ENCODE assay signal across 24 cellular contexts in genomic region chr21:42121792-42122191, GRCh38. TPM values are rescaled to one million over a fixed set of nuclear protein-coding genes. Genes with fewer than 3 reads are reported as not detected.
DNase-seq lines count a peak whose midpoint lies in the region; ATAC-seq, FAIRE-seq and TF ChIP-seq lines count a peak whose summit lies in the region.
"Had no signal": no experiment of that assay in that cellular context is flagged by ENCODE, and none has a peak within 500 bp of the region (broad histone marks: within the 10 kb centered on the region; RNA-seq: fewer than 3 reads in every experiment).

No MANE protein-coding gene starts in this region.

- H2BK120ac ChIP-seq in neuronal stem cell (ENCODE audit: low read depth, low read length): no peak overlapping the region
- no peak overlapping the region for H2BK120ac ChIP-seq in mesendoderm (ENCODE audit: low read depth, low read length)

- in situ Hi-C loops in K562 (cut with MboI): no loop called here

- no peak for TF ChIP-seq RAD21 in K562 (CRISPR knock-in tag; conservative IDR thresholded peaks at IDR 0.05 in 1 of 2, IDR thresholded peaks at IDR 0.05 in 1 of 2)

- no peak overlapping the region for H3K27ac ChIP-seq in K562 (ENCODE audit: extremely low read depth, low read depth, low read length)
- no peak overlapping the region for H3K27ac ChIP-seq in neuronal stem cell (replicated peaks; ENCODE audit: low read length)
- no peak overlapping the region for H3K27ac ChIP-seq in mesendoderm (ENCODE audit: low read depth, low read length)
- H3K27ac ChIP-seq: cardiac muscle cell, dorsolateral prefrontal cortex, gastroesophageal sphincter, psoas muscle, skin epidermis had no signal

- no peak overlapping the region for H2AK5ac ChIP-seq in neuronal stem cell (ENCODE audit: low read depth, low read length)
- no peak overlapping the region for H2AK5ac ChIP-seq in mesendoderm (ENCODE audit: low read length)

- H2BK12ac ChIP-seq in neuronal stem cell (ENCODE audit: low read length): no peak overlapping the region

- no TSS peak for BruUV-seq in K562 (replicated peaks; lab: Mats Ljungman, UMichigan)

- no peak overlapping the region for H4K91ac ChIP-seq in neuronal stem cell (ENCODE audit: low read depth, low read length, poor library complexity)

- H4K8ac ChIP-seq in neuronal stem cell (ENCODE audit: low read depth, low read length): no peak overlapping the region
- H4K8ac ChIP-seq in mesendoderm (ENCODE audit: low read depth, low read length): no peak overlapping the region

- H4K20me1 ChIP-seq in K562 (replicated peaks; ENCODE audit: control insufficient read depth, insufficient read depth, low read length): peaks cover 18% of the 10 kb centered on the region

- ATAC-seq in K562 (no peak), GM18870 (IDR thresholded peaks at IDR 0.05; ENCODE audit: unreplicated experiment) (no peak), GM21381 (IDR thresholded peaks at IDR 0.05; ENCODE audit: unreplicated experiment) (no peak)
- ATAC-seq: gastroesophageal sphincter, psoas muscle had no signal

- no peak for TF ChIP-seq CTCF in K562 (IDR thresholded peaks at IDR 0.05 in 2 of 3, conservative IDR thresholded peaks at IDR 0.05 in 1 of 3; ENCODE audit: insufficient read depth in 2 of 3, low read depth in 1 of 3, low read length in 3 of 3)
- no peak for TF ChIP-seq CTCF in foreskin fibroblast (IDR thresholded peaks at IDR 0.05; ENCODE audit: low read depth, low read length)

- H2AFZ ChIP-seq in K562 (ENCODE audit: low read depth, low read length) (no peak overlapping the region), neuronal stem cell (ENCODE audit: low read length) (no peak overlapping the region)

- H3K4me1 ChIP-seq in K562 (replicated peaks in 1 of 2; ENCODE audit: control insufficient read depth in 2 of 2, insufficient read depth in 2 of 2, low read length in 2 of 2) (peaks cover 0 to 12% of the 10 kb centered on the region in 2 experiments; a peak in 2 of 5 replicates), neuronal stem cell (ENCODE audit: control insufficient read depth in 2 of 2, insufficient read depth in 1 of 2, low read depth in 1 of 2, low read length in 2 of 2) (peaks cover 3% of the 10 kb centered on the region in 2 donors), mesendoderm (ENCODE audit: control insufficient read depth, low read depth, low read length) (no peaks in the 10 kb centered on the region)
- H3K4me1 ChIP-seq: psoas muscle had no signal

- no peak for TF ChIP-seq POLR2A in K562 (conservative IDR thresholded peaks at IDR 0.05)

- no peak overlapping the region for H3K4ac ChIP-seq in neuronal stem cell (ENCODE audit: low read length)
- H3K4ac ChIP-seq in mesendoderm (ENCODE audit: low read depth, low read length): no peak overlapping the region

- H3K23ac ChIP-seq in neuronal stem cell (ENCODE audit: low read depth, low read length, poor library complexity) (peak overlapping the region; percentile 5), mesendoderm (ENCODE audit: low read length) (no peak overlapping the region)

- intact Hi-C loops in K562 (cut with micrococcal nuclease): no loop called here

- POLR2A ChIA-PET in K562 (lab: Yijun Ruan, JAX): interaction anchor here (0.5 kb wide), 1 partner anchor 233 kb away, joined by 3 read pairs; no protein-coding TSS in a partner anchor

- no peak for FAIRE-seq in K562 (lab: Jason Lieb, UNC)

- H3K56ac ChIP-seq in mesendoderm (ENCODE audit: low read length): no peak overlapping the region

- H3K9me1 ChIP-seq in K562 (ENCODE audit: control insufficient read depth, insufficient read depth, low read length): no peaks in the 10 kb centered on the region

- H3K4me3 ChIP-seq in K562: no peak overlapping the region
- no peak overlapping the region for H3K4me3 ChIP-seq in neuronal stem cell (ENCODE audit: low read length in 2 of 2)
- H3K4me3 ChIP-seq in mesendoderm (ENCODE audit: low read length): no peak overlapping the region
- no peak overlapping the region for H3K4me3 ChIP-seq in foreskin fibroblast (ENCODE audit: low read depth in 1 of 2, low read length in 2 of 2)
- H3K4me3 ChIP-seq: cardiac muscle cell, dorsolateral prefrontal cortex, gastroesophageal sphincter, psoas muscle, skin epidermis had no signal

- H3K18ac ChIP-seq in neuronal stem cell (ENCODE audit: low read length) (no peak overlapping the region), mesendoderm (ENCODE audit: low read length) (no peak overlapping the region)

- no peak overlapping the region for H3K4me2 ChIP-seq in K562 (ENCODE audit: insufficient read depth, low read length)
- H3K4me2 ChIP-seq in neuronal stem cell (ENCODE audit: insufficient read depth, low read length, poor library complexity, severe bottlenecking): no peak overlapping the region
- no peak overlapping the region for H3K4me2 ChIP-seq in mesendoderm (ENCODE audit: low read length)

- CTCF ChIA-PET in K562 (lab: Yijun Ruan, JAX; ENCODE audit: low intra/inter-chr PET ratio): no interaction called here

- H3K27me3 ChIP-seq in K562 (ENCODE audit: control insufficient read depth in 2 of 2, insufficient read depth in 2 of 2, low read length in 2 of 2) (peaks cover 37 to 84% of the 10 kb centered on the region in 2 experiments; a peak in 4 of 5 replicates), neuronal stem cell (ENCODE audit: control insufficient read depth in 3 of 3, insufficient read depth in 3 of 3, low read depth in 1 of 3, low read length in 3 of 3) (peaks cover 0 to 19% (median 0%) of the 10 kb centered on the region in 3 experiments), mesendoderm (ENCODE audit: insufficient read depth, low read length, poor library complexity) (no peaks in the 10 kb centered on the region)

- no peak overlapping the region for H4K5ac ChIP-seq in mesendoderm (ENCODE audit: low read length)

- H3K9ac ChIP-seq in K562 (ENCODE audit: insufficient read depth in 1 of 2, low read depth in 2 of 2, low read length in 2 of 2) (no peak overlapping the region), neuronal stem cell (ENCODE audit: low read depth, low read length, poor library complexity) (no peak overlapping the region), mesendoderm (ENCODE audit: low read length) (no peak overlapping the region)

- H2BK15ac ChIP-seq in neuronal stem cell (ENCODE audit: low read length): no peak overlapping the region
- H2BK15ac ChIP-seq in mesendoderm (replicated peaks; ENCODE audit: low read depth): no peak overlapping the region

- H2BK5ac ChIP-seq in neuronal stem cell (ENCODE audit: low read length) (no peak overlapping the region), mesendoderm (ENCODE audit: low read length) (no peak overlapping the region)

- DNase-seq in COR-L47 (lab: John Stamatoyannopoulos, UW) (peak; percentile 58), NCI-H1694 treated with DMSO at 0.1 percent for 48 hours (lab: John Stamatoyannopoulos, UW) (peak; percentile 60), K562 (ENCODE audit: extremely low read depth in 1 of 4, low spot score in 3 of 4) (no peak), neuronal stem cell (ENCODE audit: low spot score) (no peak), mesendoderm (no peak), foreskin fibroblast (no peak)
- DNase-seq: activated CD4-positive, alpha-beta T cell treated with anti-CD3 and anti-CD28 coated beads, Interleukin-2, amount 10 ng/mL, durations not matched to agents 24 days and 14 days; activated CD8-positive, alpha-beta memory T cell treated with anti-CD3 and anti-CD28 coated beads, Interleukin-2, amount 50 U/mL, for 48 hours; activated effector memory CD4-positive, alpha-beta T cell treated with anti-CD3 and anti-CD28 coated beads, Interleukin-2, amount 50 U/mL, for 16 hours; dorsolateral prefrontal cortex; erythroblast; Kasumi-1; NCI-H1417 treated with DMSO at 0.1 percent for 48 hours; NK-92 treated with Interleukin-12 subunit alpha and Interleukin-12 subunit beta, amount 100 ng/mL, for 24 hours; stimulated activated CD4-positive, alpha-beta T cell treated with anti-CD3 and anti-CD28 coated beads, Interleukin-4, amount 100 ng/mL, for 1 hour had no signal

- H3K14ac ChIP-seq in neuronal stem cell (ENCODE audit: low read length): no peak overlapping the region

- no peaks in the 10 kb centered on the region for H3K36me3 ChIP-seq in K562 (ENCODE audit: control insufficient read depth, insufficient read depth, low read length)
- no peaks in the 10 kb centered on the region for H3K36me3 ChIP-seq in neuronal stem cell (replicated peaks in 1 of 2; ENCODE audit: control insufficient read depth in 2 of 2, insufficient read depth in 2 of 2, low read length in 2 of 2)
- H3K36me3 ChIP-seq in mesendoderm (ENCODE audit: control insufficient read depth, insufficient read depth, low read length): no peaks in the 10 kb centered on the region
- H3K36me3 ChIP-seq: cardiac muscle cell, gastroesophageal sphincter had no signal

- TF ChIP-seq EP300 in K562 (IDR thresholded peaks at IDR 0.05; ENCODE audit: low read length): no peak

- H3K9me3 ChIP-seq in K562 (replicated peaks; ENCODE audit: control insufficient read depth, insufficient read depth, low read depth, low read length) (no peaks in the 10 kb centered on the region), neuronal stem cell (replicated peaks in 1 of 2; ENCODE audit: control insufficient read depth in 2 of 2, insufficient read depth in 1 of 2, low read depth in 1 of 2, low read length in 2 of 2) (no peaks in the 10 kb centered on the region)
- H3K9me3 ChIP-seq: gastroesophageal sphincter, psoas muscle had no signal

- H3K79me2 ChIP-seq in K562 (ENCODE audit: control insufficient read depth, insufficient read depth, low read length): no peaks in the 10 kb centered on the region
- H3K79me2 ChIP-seq in mesendoderm (ENCODE audit: control insufficient read depth, insufficient read depth, low read length): no peaks in the 10 kb centered on the region

- 2% methylated on average over 4 of the region's 4 CpGs for WGBS in K562 (ENCODE audit: insufficient coverage, low coverage, missing lambda C conversion rate)
- WGBS in neuronal stem cell (ENCODE audit: extremely low coverage in 2 of 2, insufficient read length in 2 of 2, insufficient replicate concordance in 1 of 2), 2 donors: no CpG with 5 or more reads among the region's 4 CpGs
- WGBS in mesendoderm (ENCODE audit: extremely low coverage, insufficient coverage, low lambda C conversion rate): no CpG with 5 or more reads among the region's 4 CpGs

- H3K79me1 ChIP-seq in neuronal stem cell (ENCODE audit: low read depth, low read length): no peaks in the 10 kb centered on the region
- H3K79me1 ChIP-seq in mesendoderm (ENCODE audit: low read length): no peaks in the 10 kb centered on the region

RNA-seq across cellular contexts. Expression of gene UMODL1, which starts 50.7 kb away (rescaled TPM):
- not detected in 2 replicates for total RNA-seq in K562 (2011; cell fraction: chromatin; rRNA removed; ENCODE audit: low replicate concordance)
- not detected in 2 replicates for total RNA-seq in K562 (2011; cell fraction: nucleolus; rRNA removed)
- total RNA-seq in K562 (2011; cell fraction: nucleoplasm; rRNA removed): not detected in 2 replicates
- total RNA-seq in K562 (2014; rRNA removed) (not detected in 2 replicates), K562 (2014; rRNA removed; fragmentation: Illumina TruSeq; extraction: Trizol) (not detected in 2 replicates), K562 (2015; rRNA removed; fragmentation: Illumina TruSeq; extraction: Trizol) (not detected in 2 replicates), K562 (2021) (not detected in 2 replicates)
- polyA plus RNA-seq in K562 (2011; rRNA removed) (not detected in 2 replicates), K562 (2014; fragmentation: Illumina TruSeq; extraction: Trizol) (not detected in 2 replicates), K562 (2014; fragmentation: Nextera tagmentation; extraction: Ambion mirVana) (not detected), K562 (2014; rRNA removed) (not detected in 2 replicates)
- polyA plus RNA-seq in K562 (2011; cell fraction: cytosol; rRNA removed): not detected in 2 replicates
- not detected in 2 replicates for polyA plus RNA-seq in K562 (2011; cell fraction: nucleus; rRNA removed)
- not detected in 2 replicates for polyA plus RNA-seq in K562 (2012)
- polyA minus RNA-seq in K562 (2011; rRNA and poly(A)+ RNA removed): not detected in 2 replicates
- not detected in 2 replicates for polyA minus RNA-seq in K562 (2011; cell fraction: cytosol; rRNA and poly(A)+ RNA removed)
- polyA minus RNA-seq in K562 (2011; cell fraction: nucleus; rRNA and poly(A)+ RNA removed): not detected in 2 replicates
- polyA plus RNA-seq in neuronal stem cell (2013, experiment 1 of 2): not detected
- not detected for polyA plus RNA-seq in neuronal stem cell (2013, experiment 2 of 2)
- polyA plus RNA-seq in mesendoderm (2013, experiment 1 of 2): 0.07 TPM
- polyA plus RNA-seq in mesendoderm (2013, experiment 2 of 2): 0.07 TPM
- total RNA-seq: A673; activated CD4-positive, alpha-beta T cell treated with anti-CD3 and anti-CD28 coated beads, Interleukin-2, amount 10 ng/mL, durations not matched to agents 24 days and 14 days; cardiac muscle cell; gastroesophageal sphincter; psoas muscle had no signal
- polyA plus RNA-seq: adipose tissue, cardiac muscle cell, CD14-positive monocyte, psoas muscle had no signal

Comparison
In these comparisons a context has a peak if more than half of its experiments do, and no peak if none do; other contexts are left out.
1. DNase-seq: peak in COR-L47 (single experiment) and NCI-H1694 treated with DMSO at 0.1 percent for 48 hours (single experiment); none in K562 (0 of 4), neuronal stem cell (single experiment), mesendoderm (single experiment) and foreskin fibroblast (0 of 2).